ENCODE assay signal across 8 cellular contexts in genomic region chr20:5949943-5950270, GRCh38. TPM values are rescaled to one million over a fixed set of nuclear protein-coding genes. Genes with fewer than 3 reads are reported as not detected.
DNase-seq lines count a peak whose midpoint lies in the region; ATAC-seq and TF ChIP-seq lines count a peak whose summit lies in the region.

No MANE protein-coding gene starts in this region.

- H3K36me3 Mint-ChIP-seq in CD14-positive monocyte, result peaks cover 30 to 48% of the 10 kb centered on the region in 2 donors
- H3K36me3 Mint-ChIP-seq in chondrocyte (ENCODE audit: low read depth), result peaks cover 6% of the 10 kb centered on the region
- H3K36me3 Mint-ChIP-seq in nephron progenitor cell (ENCODE audit: low read depth), result peaks cover 19% of the 10 kb centered on the region

- H3K4me3 Mint-ChIP-seq in CD14-positive monocyte (peak overlapping the region; percentile 95 to 99), chondrocyte (ENCODE audit: unreplicated experiment) (peak overlapping the region; percentile 98), nephron progenitor cell (peak overlapping the region; percentile 97)

- ATAC-seq in GM19455 (IDR thresholded peaks at IDR 0.05; ENCODE audit: unreplicated experiment) (no peak), HG03139 (IDR thresholded peaks at IDR 0.05; ENCODE audit: unreplicated experiment) (no peak)

- TF ChIP-seq CTCF in CD14-positive monocyte (IDR thresholded peaks at IDR 0.05) (no peak), chondrocyte (IDR thresholded peaks at IDR 0.05) (no peak), nephron progenitor cell (IDR thresholded peaks at IDR 0.05) (no peak)

- H3K27me3 Mint-ChIP-seq in CD14-positive monocyte (ENCODE audit: low read depth in 3 of 3), result peaks cover 0 to 1% (median 0%) of the 10 kb centered on the region in 3 donors
- no peaks in the 10 kb centered on the region for H3K27me3 Mint-ChIP-seq in chondrocyte (ENCODE audit: low read depth)
- peaks cover 2% of the 10 kb centered on the region for H3K27me3 Mint-ChIP-seq in nephron progenitor cell (ENCODE audit: low read depth, poor library complexity)

- intact Hi-C loops in CD14-positive monocyte (cut with micrococcal nuclease), result no loop called here

- no peak for DNase-seq in CD14-positive monocyte (ENCODE audit: low spot score)
- DNase-seq in HPDE6-E6E7 (ENCODE audit: extremely low spot score), result peak; percentile 32
- no peak for DNase-seq in chondrocyte (ENCODE audit: low spot score)
- DNase-seq in nephron progenitor cell, result no peak
- DNase-seq in amniotic stem cell (lab: John Stamatoyannopoulos, UW), result no peak
- DNase-seq in activated CD4-positive, CD25-positive, alpha-beta regulatory T cell (lab: John Stamatoyannopoulos, UW), result no peak

- H3K4me1 Mint-ChIP-seq in CD14-positive monocyte, result peaks cover 51% of the 10 kb centered on the region
- H3K4me1 Mint-ChIP-seq in chondrocyte (ENCODE audit: low read depth), result peaks cover 28% of the 10 kb centered on the region
- peaks cover 31% of the 10 kb centered on the region for H3K4me1 Mint-ChIP-seq in nephron progenitor cell

- H3K27ac Mint-ChIP-seq in CD14-positive monocyte, result peak overlapping the region; percentile 90 to 100 (median 97)
- H3K27ac Mint-ChIP-seq in chondrocyte (ENCODE audit: unreplicated experiment), result peak overlapping the region; percentile 97
- H3K27ac Mint-ChIP-seq in nephron progenitor cell, result peak overlapping the region; percentile 99

- H3K9me3 Mint-ChIP-seq in CD14-positive monocyte, result no peaks in the 10 kb centered on the region
- no peaks in the 10 kb centered on the region for H3K9me3 Mint-ChIP-seq in chondrocyte (ENCODE audit: low read depth)
- no peaks in the 10 kb centered on the region for H3K9me3 Mint-ChIP-seq in nephron progenitor cell

RNA-seq across cellular contexts. Expression of gene TRMT6, which starts 0.4 kb away (rescaled TPM):
- polyA plus RNA-seq in CD14-positive monocyte, result 10 to 100 TPM in 1 of 2 donors, 1 to 10 TPM in 1; 9.3 to 10.6 TPM
- total RNA-seq in chondrocyte, result 9.3 to 11.4 TPM (median 9.7 TPM) in 3 replicates

RNA-seq across cellular contexts. Expression of gene MCM8, which starts 0.5 kb away (rescaled TPM):
- under 1 TPM; 0.07 to 0.18 TPM for polyA plus RNA-seq in CD14-positive monocyte
- 4.2 to 9.2 TPM (median 5.0 TPM) in 3 replicates for total RNA-seq in chondrocyte

RNA-seq across cellular contexts. Expression of gene CHGB, which starts 38.6 kb away (rescaled TPM):
- polyA plus RNA-seq in CD14-positive monocyte, result not detected
- total RNA-seq in chondrocyte, result not detected in 3 replicates

RNA-seq across cellular contexts. Expression of gene CRLS1, which starts 56.0 kb away (rescaled TPM):
- polyA plus RNA-seq in CD14-positive monocyte, result 10 to 100 TPM; 37.2 to 55.4 TPM
- total RNA-seq in chondrocyte, result 36.9 to 46.0 TPM (median 39.7 TPM) in 3 replicates
